ENCODE assay signal across 1 cellular context in the genomic region with DNA sequence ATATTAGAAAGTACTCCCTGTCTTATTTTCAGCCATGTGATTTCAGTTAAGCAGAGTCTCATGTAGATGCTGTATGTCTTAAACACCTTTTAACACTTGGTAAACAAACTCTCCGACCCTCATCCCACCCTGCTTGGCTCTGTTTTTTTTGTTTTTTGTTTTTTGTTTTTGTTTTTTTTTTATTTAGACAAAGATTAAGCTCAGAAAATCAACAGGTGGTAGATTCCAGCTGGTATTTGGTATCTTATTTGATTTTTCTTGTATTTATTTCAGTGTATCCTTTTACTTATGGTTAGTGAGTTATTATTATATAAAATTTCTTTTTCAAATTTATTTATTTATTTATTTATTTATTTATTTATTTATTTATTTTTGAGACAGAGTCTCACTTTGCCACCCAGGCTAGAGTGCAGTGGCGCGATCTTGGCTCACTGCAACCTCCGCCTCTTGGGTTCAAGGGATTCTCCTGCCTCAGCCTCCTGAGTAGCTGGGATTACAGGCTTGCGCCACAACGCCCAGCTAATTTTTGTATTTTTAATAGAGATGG. TPM values are rescaled to one million over a fixed set of nuclear protein-coding genes. Genes with fewer than 3 reads are reported as not detected.
"Had no signal": no experiment of that assay in that cellular context is flagged by ENCODE, and none has a peak within 500 bp of the region (broad histone marks: within the 10 kb centered on the region; RNA-seq: fewer than 3 reads in every experiment).

No MANE protein-coding gene starts in this region.

RNA-seq across cellular contexts. Expression of a gene that starts 4.8 kb away (rescaled TPM):
- polyA plus RNA-seq: naive thymus-derived CD8-positive, alpha-beta T cell had no signal
